35 cellular contexts compared by ENCODE assay signal in the genomic region with DNA sequence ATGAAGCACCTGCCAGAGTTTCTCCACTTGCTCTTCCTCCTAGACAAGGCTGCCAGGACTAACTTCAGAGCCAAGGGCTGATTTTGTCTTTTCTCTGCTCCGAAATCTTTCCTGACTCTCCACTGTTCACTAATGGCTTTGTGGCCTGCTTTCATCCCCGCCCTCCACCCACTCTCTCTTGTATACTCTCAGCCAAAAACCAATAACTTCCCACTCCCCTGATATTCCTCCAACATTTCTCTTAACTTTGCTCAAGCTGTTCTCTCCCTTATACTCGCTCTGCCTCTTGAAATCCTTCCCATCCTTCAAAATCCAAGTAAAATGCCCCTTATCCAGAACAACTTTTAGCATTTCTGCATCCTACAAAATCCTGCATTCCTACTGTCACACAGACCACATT.
"Had no signal": no experiment of that assay in that cellular context is flagged by ENCODE, and none has a peak within 500 bp of the region (broad histone marks: within the 10 kb centered on the region; RNA-seq: fewer than 3 reads in every experiment).

No MANE protein-coding gene starts in this region.

- H3K27me3 ChIP-seq: MG63 had no signal

- H3K36me3 ChIP-seq: MG63 had no signal

- H3K4me3 ChIP-seq: MG63 had no signal

- DNase-seq: Karpas-422, Kasumi-1, MG63, MM.1S, MV-4-11, NCI-H1048, NCI-H1092, NCI-H1092 treated with DMSO at 0.1 percent for 48 hours, NCI-H1105, NCI-H1105 treated with DMSO at 0.1 percent for 48 hours, NCI-H1417, NCI-H1417 treated with DMSO at 0.1 percent for 48 hours, NCI-H1436, NCI-H1436 treated with DMSO at 0.1 percent for 48 hours, NCI-H146, NCI-H1694, NCI-H1694 treated with DMSO at 0.1 percent for 48 hours, NCI-H187, NCI-H187 treated with DMSO at 0.1 percent for 48 hours, NCI-H2029, NCI-H2029 treated with DMSO at 0.1 percent for 48 hours, NCI-H2081, NCI-H2081 treated with DMSO at 0.1 percent for 48 hours, NCI-H2107, NCI-H2171, NCI-H2171 treated with DMSO at 0.1 percent for 48 hours, NCI-H2227 treated with DMSO at 0.1 percent for 48 hours, NCI-H226, NCI-H345, NCI-H446, NCI-H446 treated with DMSO at 0.1 percent for 48 hours, NCI-H510A, NCI-H510A treated with DMSO at 0.1 percent for 48 hours, NCI-H524, NCI-H524 treated with DMSO at 0.1 percent for 48 hours had no signal

- H3K9me3 ChIP-seq: MG63 had no signal
